ENCODE assay signal across 17 cellular contexts in the genomic region with DNA sequence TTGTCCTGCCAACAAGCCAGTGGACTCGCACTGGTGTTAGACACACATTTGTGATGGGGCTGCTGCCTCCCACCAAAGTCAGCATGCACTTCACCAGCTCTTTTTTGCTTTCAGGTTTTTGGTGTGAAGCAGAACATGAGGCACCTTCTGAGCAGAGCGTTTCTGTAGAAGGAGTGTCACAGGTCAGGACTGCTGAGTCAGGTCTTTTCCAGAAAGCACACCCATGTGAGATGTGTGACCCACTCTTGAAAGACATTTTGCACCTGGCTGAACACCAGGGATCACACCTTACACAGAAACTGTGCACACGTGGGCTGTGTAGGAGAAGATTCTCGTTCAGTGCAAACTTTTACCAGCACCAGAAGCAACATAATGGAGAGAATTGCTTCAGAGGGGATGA. TPM values are rescaled to one million over a fixed set of nuclear protein-coding genes. Genes with fewer than 3 reads are reported as not detected.
A peak's percentile ranks its signal among the peaks of the same experiment; 100 is the strongest.
DNase-seq lines count a peak whose midpoint lies in the region; TF ChIP-seq lines count a peak whose summit lies in the region.
"Had no signal": no experiment of that assay in that cellular context is flagged by ENCODE, and none has a peak within 500 bp of the region (broad histone marks: within the 10 kb centered on the region; RNA-seq: fewer than 3 reads in every experiment).

No MANE protein-coding gene starts in this region.

- 94% methylated on average over 4 of the region's 4 CpGs for WGBS in suprapubic skin

- H3K9me3 ChIP-seq in suprapubic skin: peaks cover 10% of the 10 kb centered on the region
- H3K9me3 ChIP-seq: BLaER1 treated with 17β-estradiol and CSF1 and Interleukin-3, amounts not matched to agents 10 nM and 100 nM had no signal

- DNase-seq in activated naive CD4-positive, alpha-beta T cell treated with anti-CD3 and anti-CD28 coated beads, Interleukin-2, amount 10 ng/mL, durations not matched to agents 7 days and 5 days: no peak
- DNase-seq in activated naive CD4-positive, alpha-beta T cell treated with anti-CD3 and anti-CD28 coated beads for 36 hours: no peak
- DNase-seq in endothelial cell (ENCODE audit: low spot score) (no peak), suprapubic skin (ENCODE audit: low spot score in 2 of 2) (no peak)
- DNase-seq in activated T-helper 2 cell treated with anti-CD3 and anti-CD28 coated beads, Interferon-gamma antibody, Interleukin-2, Interleukin-4, amounts not matched to agents 10 μg/mL and 5 μg/mL and 100 μg/mL, durations not matched to agents 14 hours and 24 hours and 36 hours (ENCODE audit: low spot score): no peak
- DNase-seq: CD8-positive, alpha-beta memory T cell; COR-L47; DMS 273 treated with DMSO at 0.1 percent for 48 hours; DMS53; DND-41; EL; GOT3; H7 had no signal

- H3K36me3 Mint-ChIP-seq in activated naive CD4-positive, alpha-beta T cell treated with anti-CD3 and anti-CD28 coated beads, Interleukin-2, amount 10 ng/mL, durations not matched to agents 7 days and 5 days: peaks cover 86% of the 10 kb centered on the region
- peaks cover 85% of the 10 kb centered on the region for H3K36me3 Mint-ChIP-seq in activated naive CD4-positive, alpha-beta T cell treated with anti-CD3 and anti-CD28 coated beads for 36 hours (ENCODE audit: low read depth)
- H3K36me3 Mint-ChIP-seq in endothelial cell (ENCODE audit: low read depth, unreplicated experiment): peaks cover 55% of the 10 kb centered on the region
- H3K36me3 Mint-ChIP-seq in activated T-helper 2 cell treated with anti-CD3 and anti-CD28 coated beads, Interferon-gamma antibody, Interleukin-2, Interleukin-4, amounts not matched to agents 10 μg/mL and 5 μg/mL and 100 μg/mL, durations not matched to agents 14 hours and 24 hours and 36 hours (ENCODE audit: low read depth): peaks cover 90% of the 10 kb centered on the region

- TF ChIP-seq POLR2A in suprapubic skin (IDR thresholded peaks at IDR 0.05): no peak

- CTCF ChIA-PET in activated naive CD4-positive, alpha-beta T cell treated with anti-CD3 and anti-CD28 coated beads, Interleukin-2, amount 10 ng/mL, durations not matched to agents 7 days and 5 days (lab: Charles Lee): no interaction called here
- CTCF ChIA-PET in activated naive CD4-positive, alpha-beta T cell treated with anti-CD3 and anti-CD28 coated beads for 36 hours (lab: Charles Lee): no interaction called here

- H3K27me3 Mint-ChIP-seq in activated naive CD4-positive, alpha-beta T cell treated with anti-CD3 and anti-CD28 coated beads, Interleukin-2, amount 10 ng/mL, durations not matched to agents 7 days and 5 days: no peaks in the 10 kb centered on the region
- H3K27me3 Mint-ChIP-seq in activated naive CD4-positive, alpha-beta T cell treated with anti-CD3 and anti-CD28 coated beads for 36 hours (ENCODE audit: low read depth): no peaks in the 10 kb centered on the region
- no peaks in the 10 kb centered on the region for H3K27me3 Mint-ChIP-seq in endothelial cell (ENCODE audit: unreplicated experiment)
- no peaks in the 10 kb centered on the region for H3K27me3 Mint-ChIP-seq in activated T-helper 2 cell treated with anti-CD3 and anti-CD28 coated beads, Interferon-gamma antibody, Interleukin-2, Interleukin-4, amounts not matched to agents 10 μg/mL and 5 μg/mL and 100 μg/mL, durations not matched to agents 14 hours and 24 hours and 36 hours (ENCODE audit: low read depth)
- H3K27me3 Mint-ChIP-seq: B cell had no signal

- H3K9me3 Mint-ChIP-seq in activated naive CD4-positive, alpha-beta T cell treated with anti-CD3 and anti-CD28 coated beads, Interleukin-2, amount 10 ng/mL, durations not matched to agents 7 days and 5 days: peaks cover 77% of the 10 kb centered on the region
- H3K9me3 Mint-ChIP-seq in activated naive CD4-positive, alpha-beta T cell treated with anti-CD3 and anti-CD28 coated beads for 36 hours: peaks cover 64% of the 10 kb centered on the region
- no peaks in the 10 kb centered on the region for H3K9me3 Mint-ChIP-seq in endothelial cell (ENCODE audit: unreplicated experiment)
- H3K9me3 Mint-ChIP-seq in activated T-helper 2 cell treated with anti-CD3 and anti-CD28 coated beads, Interferon-gamma antibody, Interleukin-2, Interleukin-4, amounts not matched to agents 10 μg/mL and 5 μg/mL and 100 μg/mL, durations not matched to agents 14 hours and 24 hours and 36 hours: peaks cover 81% of the 10 kb centered on the region

- no peaks in the 10 kb centered on the region for H3K27me3 ChIP-seq in suprapubic skin
- H3K27me3 ChIP-seq: BLaER1 treated with 17β-estradiol and CSF1 and Interleukin-3, amounts not matched to agents 10 nM and 100 nM had no signal

- intact Hi-C loops in activated naive CD4-positive, alpha-beta T cell treated with anti-CD3 and anti-CD28 coated beads for 36 hours (cut with micrococcal nuclease): no loop called here
- intact Hi-C loops in activated T-helper 2 cell treated with anti-CD3 and anti-CD28 coated beads, Interferon-gamma antibody, Interleukin-2, Interleukin-4, amounts not matched to agents 10 μg/mL and 5 μg/mL and 100 μg/mL, durations not matched to agents 14 hours and 24 hours and 36 hours (cut with micrococcal nuclease): no loop called here

- no peak for TF ChIP-seq EP300 in suprapubic skin (IDR thresholded peaks at IDR 0.05)

- peaks cover 28% of the 10 kb centered on the region for H3K4me1 Mint-ChIP-seq in activated naive CD4-positive, alpha-beta T cell treated with anti-CD3 and anti-CD28 coated beads, Interleukin-2, amount 10 ng/mL, durations not matched to agents 7 days and 5 days
- H3K4me1 Mint-ChIP-seq in activated naive CD4-positive, alpha-beta T cell treated with anti-CD3 and anti-CD28 coated beads for 36 hours (ENCODE audit: low read depth): peaks cover 23% of the 10 kb centered on the region
- H3K4me1 Mint-ChIP-seq in endothelial cell (ENCODE audit: unreplicated experiment): peaks cover 28% of the 10 kb centered on the region
- peaks cover 23% of the 10 kb centered on the region for H3K4me1 Mint-ChIP-seq in activated T-helper 2 cell treated with anti-CD3 and anti-CD28 coated beads, Interferon-gamma antibody, Interleukin-2, Interleukin-4, amounts not matched to agents 10 μg/mL and 5 μg/mL and 100 μg/mL, durations not matched to agents 14 hours and 24 hours and 36 hours (ENCODE audit: low read depth)

- no peak for TF ChIP-seq CTCF in endothelial cell (IDR thresholded peaks at IDR 0.05; ENCODE audit: unreplicated experiment)
- TF ChIP-seq CTCF in suprapubic skin (IDR thresholded peaks at IDR 0.05): no peak

- H3K27ac ChIP-seq in suprapubic skin: no peak overlapping the region
- H3K27ac ChIP-seq: 22Rv1; BLaER1 treated with 17β-estradiol and CSF1 and Interleukin-3, amounts not matched to agents 10 nM and 100 nM had no signal

- peak overlapping the region; percentile 14 for H3K27ac Mint-ChIP-seq in activated naive CD4-positive, alpha-beta T cell treated with anti-CD3 and anti-CD28 coated beads, Interleukin-2, amount 10 ng/mL, durations not matched to agents 7 days and 5 days
- no peak overlapping the region for H3K27ac Mint-ChIP-seq in activated naive CD4-positive, alpha-beta T cell treated with anti-CD3 and anti-CD28 coated beads for 36 hours
- H3K27ac Mint-ChIP-seq in endothelial cell (ENCODE audit: unreplicated experiment): no peak overlapping the region
- no peak overlapping the region for H3K27ac Mint-ChIP-seq in activated T-helper 2 cell treated with anti-CD3 and anti-CD28 coated beads, Interferon-gamma antibody, Interleukin-2, Interleukin-4, amounts not matched to agents 10 μg/mL and 5 μg/mL and 100 μg/mL, durations not matched to agents 14 hours and 24 hours and 36 hours
- H3K27ac Mint-ChIP-seq: B cell; CD8-positive, alpha-beta memory T cell had no signal

- peaks cover 22% of the 10 kb centered on the region for H3K4me1 ChIP-seq in suprapubic skin

- peaks cover 57% of the 10 kb centered on the region for H3K36me3 ChIP-seq in suprapubic skin

- no peak overlapping the region for H3K4me3 Mint-ChIP-seq in activated naive CD4-positive, alpha-beta T cell treated with anti-CD3 and anti-CD28 coated beads, Interleukin-2, amount 10 ng/mL, durations not matched to agents 7 days and 5 days
- no peak overlapping the region for H3K4me3 Mint-ChIP-seq in activated naive CD4-positive, alpha-beta T cell treated with anti-CD3 and anti-CD28 coated beads for 36 hours
- peak overlapping the region; percentile 19 for H3K4me3 Mint-ChIP-seq in endothelial cell (ENCODE audit: unreplicated experiment)
- H3K4me3 Mint-ChIP-seq in activated T-helper 2 cell treated with anti-CD3 and anti-CD28 coated beads, Interferon-gamma antibody, Interleukin-2, Interleukin-4, amounts not matched to agents 10 μg/mL and 5 μg/mL and 100 μg/mL, durations not matched to agents 14 hours and 24 hours and 36 hours (ENCODE audit: low read depth): no peak overlapping the region
- H3K4me3 Mint-ChIP-seq: B cell had no signal

- no peak overlapping the region for H3K4me3 ChIP-seq in suprapubic skin
- H3K4me3 ChIP-seq: BLaER1 treated with 17β-estradiol and CSF1 and Interleukin-3, amounts not matched to agents 10 nM and 100 nM; GM12878 had no signal

RNA-seq across cellular contexts. Expression of gene ZNF304, which starts 4.8 kb away (rescaled TPM):
- total RNA-seq in activated naive CD4-positive, alpha-beta T cell treated with anti-CD3 and anti-CD28 coated beads for 36 hours: 1 to 10 TPM; 3.3 to 3.6 TPM
- 15.7 TPM for total RNA-seq in endothelial cell (ENCODE audit: unreplicated experiment)
- 5.2 and 6.5 TPM in 2 replicates for total RNA-seq in activated T-helper 2 cell treated with anti-CD3 and anti-CD28 coated beads, Interferon-gamma antibody, Interleukin-2, Interleukin-4, amounts not matched to agents 10 μg/mL and 5 μg/mL and 100 μg/mL, durations not matched to agents 14 hours and 24 hours and 36 hours
- 10 to 100 TPM in 3 of 4 donors, 1 to 10 TPM in 1; 10.0 to 12.4 (median 11.3) TPM for total RNA-seq in suprapubic skin

RNA-seq across cellular contexts. Expression of gene TRAPPC2B, which starts 7.4 kb away (rescaled TPM):
- 1 to 10 TPM; 3.1 to 3.4 TPM for total RNA-seq in activated naive CD4-positive, alpha-beta T cell treated with anti-CD3 and anti-CD28 coated beads for 36 hours
- total RNA-seq in endothelial cell (ENCODE audit: unreplicated experiment) (13.0 TPM), suprapubic skin (10 to 100 TPM; 16.5 to 20.7 (median 19.9) TPM)
- 3.8 and 4.1 TPM in 2 replicates for total RNA-seq in activated T-helper 2 cell treated with anti-CD3 and anti-CD28 coated beads, Interferon-gamma antibody, Interleukin-2, Interleukin-4, amounts not matched to agents 10 μg/mL and 5 μg/mL and 100 μg/mL, durations not matched to agents 14 hours and 24 hours and 36 hours

RNA-seq across cellular contexts. Expression of gene ZNF547, which starts 7.4 kb away (rescaled TPM):
- total RNA-seq in activated naive CD4-positive, alpha-beta T cell treated with anti-CD3 and anti-CD28 coated beads for 36 hours: 1 to 10 TPM in 1 of 2 experiments, under 1 TPM in 1; 0.84 to 1.3 TPM
- 4.8 TPM for total RNA-seq in endothelial cell (ENCODE audit: unreplicated experiment)
- total RNA-seq in activated T-helper 2 cell treated with anti-CD3 and anti-CD28 coated beads, Interferon-gamma antibody, Interleukin-2, Interleukin-4, amounts not matched to agents 10 μg/mL and 5 μg/mL and 100 μg/mL, durations not matched to agents 14 hours and 24 hours and 36 hours: 1.3 and 2.0 TPM in 2 replicates
- 1 to 10 TPM; 1.8 to 4.2 (median 2.7) TPM for total RNA-seq in suprapubic skin

RNA-seq across cellular contexts. Expression of gene ZNF548, which starts 33.7 kb away (rescaled TPM):
- 10 to 100 TPM; 11.9 to 13.3 TPM for total RNA-seq in activated naive CD4-positive, alpha-beta T cell treated with anti-CD3 and anti-CD28 coated beads for 36 hours
- total RNA-seq in endothelial cell (ENCODE audit: unreplicated experiment) (26.1 TPM), suprapubic skin (10 to 100 TPM; 18.8 to 30.9 (median 25.7) TPM)
- 10.5 and 12.5 TPM in 2 replicates for total RNA-seq in activated T-helper 2 cell treated with anti-CD3 and anti-CD28 coated beads, Interferon-gamma antibody, Interleukin-2, Interleukin-4, amounts not matched to agents 10 μg/mL and 5 μg/mL and 100 μg/mL, durations not matched to agents 14 hours and 24 hours and 36 hours

RNA-seq across cellular contexts. Expression of gene ZNF543, which starts 35.6 kb away (rescaled TPM):
- total RNA-seq in activated naive CD4-positive, alpha-beta T cell treated with anti-CD3 and anti-CD28 coated beads for 36 hours: 1 to 10 TPM; 3.2 to 3.5 TPM
- 13.7 TPM for total RNA-seq in endothelial cell (ENCODE audit: unreplicated experiment)
- 4.6 and 5.1 TPM in 2 replicates for total RNA-seq in activated T-helper 2 cell treated with anti-CD3 and anti-CD28 coated beads, Interferon-gamma antibody, Interleukin-2, Interleukin-4, amounts not matched to agents 10 μg/mL and 5 μg/mL and 100 μg/mL, durations not matched to agents 14 hours and 24 hours and 36 hours
- total RNA-seq in suprapubic skin: 10 to 100 TPM in 3 of 4 donors, 1 to 10 TPM in 1; 9.8 to 15.8 (median 11.6) TPM
